20 cellular contexts compared by ENCODE assay signal in genomic region chr7:17313175-17313574, GRCh38.
"Had no signal": no experiment of that assay in that cellular context is flagged by ENCODE, and none has a peak within 500 bp of the region (broad histone marks: within the 10 kb centered on the region; RNA-seq: fewer than 3 reads in every experiment).

No MANE protein-coding gene starts in this region.

- H3K27me3 ChIP-seq: colonic mucosa, neutrophil, stomach had no signal

- FAIRE-seq: urothelium cell line had no signal

- H3K4me1 Mint-ChIP-seq: natural killer cell had no signal

- H3K36me3 Mint-ChIP-seq: brain, natural killer cell had no signal

- H3K27me3 Mint-ChIP-seq: activated CD4-positive, alpha-beta T cell treated with anti-CD3 and anti-CD28 coated beads, Interleukin-2, amount 10 ng/mL, durations not matched to agents 7 days and 5 days; activated naive CD8-positive, alpha-beta T cell treated with anti-CD3 and anti-CD28 coated beads for 36 hours; brain had no signal

- H3K4me3 Mint-ChIP-seq: activated CD4-positive, alpha-beta T cell treated with anti-CD3 and anti-CD28 coated beads, Interleukin-2, amount 10 ng/mL, durations not matched to agents 7 days and 5 days; activated naive CD8-positive, alpha-beta T cell treated with anti-CD3 and anti-CD28 coated beads for 36 hours; natural killer cell; T-helper 1 cell treated with Interleukin-12 subunit alpha and Interleukin-12 subunit beta and Interleukin-4 antibody, amounts not matched to agents 30 μg/mL and 1 μg/mL, for 36 hours had no signal

- ATAC-seq: left lobe of liver, natural killer cell had no signal

- H3K9me3 ChIP-seq: colonic mucosa, neutrophil, stomach, thoracic aorta had no signal

- H3K27ac Mint-ChIP-seq: activated CD4-positive, alpha-beta T cell treated with anti-CD3 and anti-CD28 coated beads, Interleukin-2, amount 10 ng/mL, durations not matched to agents 7 days and 5 days; activated naive CD8-positive, alpha-beta T cell treated with anti-CD3 and anti-CD28 coated beads for 36 hours; brain; natural killer cell; T-helper 1 cell treated with Interleukin-12 subunit alpha and Interleukin-12 subunit beta and Interleukin-4 antibody, amounts not matched to agents 30 μg/mL and 1 μg/mL, for 36 hours had no signal

- H3K9me3 Mint-ChIP-seq: activated CD4-positive, alpha-beta T cell treated with anti-CD3 and anti-CD28 coated beads, Interleukin-2, amount 10 ng/mL, durations not matched to agents 7 days and 5 days; activated naive CD8-positive, alpha-beta T cell treated with anti-CD3 and anti-CD28 coated beads for 36 hours; brain; natural killer cell; T-helper 1 cell treated with Interleukin-12 subunit alpha and Interleukin-12 subunit beta and Interleukin-4 antibody, amounts not matched to agents 30 μg/mL and 1 μg/mL, for 36 hours had no signal

- H3K4me3 ChIP-seq: colonic mucosa, stomach, thoracic aorta had no signal

- DNase-seq: activated CD4-positive, alpha-beta T cell treated with anti-CD3 and anti-CD28 coated beads, Interleukin-2, amount 10 ng/mL, durations not matched to agents 7 days and 5 days; activated CD4-positive, CD25-positive, alpha-beta regulatory T cell; activated CD8-positive, alpha-beta memory T cell treated with anti-CD3 and anti-CD28 coated beads, Interleukin-2, amount 50 U/mL, for 48 hours; activated gamma-delta T cell treated with Interleukin-2 at 50 U/mL for 16 hours; activated naive CD8-positive, alpha-beta T cell treated with anti-CD3 and anti-CD28 coated beads for 36 hours; amygdala; central memory CD4-positive, alpha-beta T cell; colonic mucosa; foreskin melanocyte; mesendoderm; natural killer cell; right cardiac atrium; stimulated activated CD4-positive, alpha-beta T cell treated with anti-CD3 and anti-CD28 coated beads, Interleukin-1b, Interleukin-23, amount 100 ng/mL, for 48 hours; stomach had no signal

- H3K27ac ChIP-seq: colonic mucosa, neutrophil, thoracic aorta had no signal

- H3K4me1 ChIP-seq: colonic mucosa had no signal

- H3K36me3 ChIP-seq: colonic mucosa, neutrophil had no signal
